Comparison of ENCODE assay signal across 16 cellular contexts in genomic region chr11:68308068-68308467, GRCh38.
"Had no signal": no experiment of that assay in that cellular context is flagged by ENCODE, and none has a peak within 500 bp of the region (broad histone marks: within the 10 kb centered on the region; RNA-seq: fewer than 3 reads in every experiment).

No MANE protein-coding gene starts in this region.

- ATAC-seq: activated CD8-positive, alpha-beta T cell treated with anti-CD3 and anti-CD28 coated beads, Interleukin-2, amount 10 ng/mL, durations not matched to agents 7 days and 5 days; activated T-cell treated with anti-CD3 and anti-CD28 coated beads, Interleukin-2, amount 50 U/mL, for 72 hours; left lung; natural killer cell treated with Interleukin-12 subunit alpha and Interleukin-12 subunit beta and Interleukin-15 and Interleukin-18, amount 100 ng/mL, for 72 hours had no signal

- H3K27me3 ChIP-seq: thyroid gland had no signal

- H3K4me1 ChIP-seq: thyroid gland had no signal

- H3K9me3 ChIP-seq: left lung, thyroid gland had no signal

- H3K4me3 ChIP-seq: dorsolateral prefrontal cortex, left lung, thyroid gland had no signal

- DNase-seq: activated B cell treated with CpG ODN at 0.5 μM for 24 hours; activated CD4-positive, alpha-beta T cell treated with anti-CD3 and anti-CD28 coated beads for 48 hours; activated CD8-positive, alpha-beta memory T cell treated with anti-CD3 and anti-CD28 coated beads, Interleukin-2, amount 50 U/mL, for 4 hours; activated CD8-positive, alpha-beta T cell treated with anti-CD3 and anti-CD28 coated beads, Interleukin-2, amount 10 ng/mL, durations not matched to agents 7 days and 5 days; activated gamma-delta T cell; activated T-cell treated with anti-CD3 and anti-CD28 coated beads, Interleukin-2, amount 50 U/mL, for 72 hours; amniotic stem cell; cerebellar nuclear complex; endodermal cell; left lung; stimulated activated CD4-positive, alpha-beta T cell treated with anti-CD3 and anti-CD28 coated beads, Interleukin-12 subunit alpha, Interleukin-12 subunit beta, amount 100 ng/mL, for 4 hours; stimulated activated CD4-positive, alpha-beta T cell treated with anti-CD3 and anti-CD28 coated beads, Interleukin-2, amount 100 ng/mL, for 24 hours; SW 1271; thyroid gland had no signal

- H3K36me3 ChIP-seq: left lung, thyroid gland had no signal

- H3K27ac ChIP-seq: left lung, thyroid gland had no signal
